1 cellular context compared by ENCODE assay signal in the genomic region with DNA sequence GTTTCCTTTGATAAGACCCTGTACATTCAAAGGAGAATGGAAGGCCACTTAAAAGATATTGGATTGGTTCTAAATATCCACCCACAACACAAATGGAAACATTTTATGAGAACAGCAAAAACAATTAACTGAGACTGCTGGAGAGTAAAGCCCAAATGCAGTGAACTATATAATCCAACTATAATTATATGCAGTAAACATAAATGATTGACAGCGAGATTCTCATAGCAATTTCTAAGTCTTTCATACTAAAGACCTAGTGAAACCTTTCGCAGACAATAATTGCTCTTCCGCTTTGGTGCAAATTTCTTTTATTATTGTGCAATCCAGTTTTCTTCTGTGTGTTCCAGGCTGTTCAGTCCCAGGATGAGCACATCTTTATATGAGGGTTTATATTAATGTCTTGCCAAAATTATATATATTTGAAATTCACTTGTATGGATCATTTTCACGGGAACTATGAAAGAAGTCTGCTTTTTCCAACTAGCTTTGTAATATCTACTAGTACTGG.
TF ChIP-seq lines count a peak whose summit lies in the region.

No MANE protein-coding gene starts in this region.

TF ChIP-seq in neural cell, 6 proteins besides CTCF, POLR2A, EP300 and RAD21 (continued from another document):
- TF ChIP-seq, protein P1, sequence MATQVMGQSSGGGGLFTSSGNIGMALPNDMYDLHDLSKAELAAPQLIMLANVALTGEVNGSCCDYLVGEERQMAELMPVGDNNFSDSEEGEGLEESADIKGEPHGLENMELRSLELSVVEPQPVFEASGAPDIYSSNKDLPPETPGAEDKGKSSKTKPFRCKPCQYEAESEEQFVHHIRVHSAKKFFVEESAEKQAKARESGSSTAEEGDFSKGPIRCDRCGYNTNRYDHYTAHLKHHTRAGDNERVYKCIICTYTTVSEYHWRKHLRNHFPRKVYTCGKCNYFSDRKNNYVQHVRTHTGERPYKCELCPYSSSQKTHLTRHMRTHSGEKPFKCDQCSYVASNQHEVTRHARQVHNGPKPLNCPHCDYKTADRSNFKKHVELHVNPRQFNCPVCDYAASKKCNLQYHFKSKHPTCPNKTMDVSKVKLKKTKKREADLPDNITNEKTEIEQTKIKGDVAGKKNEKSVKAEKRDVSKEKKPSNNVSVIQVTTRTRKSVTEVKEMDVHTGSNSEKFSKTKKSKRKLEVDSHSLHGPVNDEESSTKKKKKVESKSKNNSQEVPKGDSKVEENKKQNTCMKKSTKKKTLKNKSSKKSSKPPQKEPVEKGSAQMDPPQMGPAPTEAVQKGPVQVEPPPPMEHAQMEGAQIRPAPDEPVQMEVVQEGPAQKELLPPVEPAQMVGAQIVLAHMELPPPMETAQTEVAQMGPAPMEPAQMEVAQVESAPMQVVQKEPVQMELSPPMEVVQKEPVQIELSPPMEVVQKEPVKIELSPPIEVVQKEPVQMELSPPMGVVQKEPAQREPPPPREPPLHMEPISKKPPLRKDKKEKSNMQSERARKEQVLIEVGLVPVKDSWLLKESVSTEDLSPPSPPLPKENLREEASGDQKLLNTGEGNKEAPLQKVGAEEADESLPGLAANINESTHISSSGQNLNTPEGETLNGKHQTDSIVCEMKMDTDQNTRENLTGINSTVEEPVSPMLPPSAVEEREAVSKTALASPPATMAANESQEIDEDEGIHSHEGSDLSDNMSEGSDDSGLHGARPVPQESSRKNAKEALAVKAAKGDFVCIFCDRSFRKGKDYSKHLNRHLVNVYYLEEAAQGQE (IDR thresholded peaks at IDR 0.05; ENCODE audit: borderline replicate concordance) = no peak
- no peak for TF ChIP-seq POLR2AphosphoS5 (IDR thresholded peaks at IDR 0.05)
